10 cellular contexts compared by ENCODE assay signal in the genomic region with DNA sequence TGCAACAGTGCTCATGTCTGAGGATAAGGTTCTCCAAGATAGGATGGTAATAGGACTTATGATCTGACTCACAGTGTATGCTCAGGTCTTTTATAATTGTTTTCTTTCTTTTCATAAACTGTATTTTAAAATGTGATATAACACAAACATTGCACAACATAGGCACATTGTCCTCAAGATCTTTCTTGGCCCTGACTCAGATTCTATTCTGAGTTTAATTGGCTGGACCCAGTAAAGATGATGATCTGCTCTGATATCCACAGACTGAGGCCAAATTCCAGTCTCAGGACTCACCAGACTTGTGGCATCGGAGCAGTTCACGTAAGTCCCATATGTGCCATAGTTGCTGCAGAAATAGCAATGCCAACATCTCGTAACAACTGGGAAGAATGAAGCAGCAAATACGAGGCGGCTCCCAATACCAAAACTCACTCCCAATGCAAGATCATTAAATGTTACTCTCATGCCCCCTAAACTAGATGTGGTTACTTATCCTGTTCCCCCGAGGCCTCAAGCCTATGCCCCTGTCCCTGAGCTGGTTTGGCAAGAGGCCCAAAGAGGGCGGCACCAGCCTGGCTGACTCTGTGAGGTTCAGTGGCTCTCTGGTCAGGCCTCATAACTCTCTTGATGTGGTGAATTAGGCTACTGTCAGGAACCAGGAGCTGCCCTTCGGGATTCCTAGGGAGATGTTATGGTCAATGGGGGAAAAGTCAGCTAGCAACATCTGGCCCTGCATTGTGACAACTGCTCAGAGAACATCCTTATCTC.
A peak's percentile ranks its signal among the peaks of the same experiment; 100 is the strongest.
DNase-seq lines count a peak whose midpoint lies in the region; ATAC-seq and TF ChIP-seq lines count a peak whose summit lies in the region.
"Had no signal": no experiment of that assay in that cellular context is flagged by ENCODE, and none has a peak within 500 bp of the region (broad histone marks: within the 10 kb centered on the region; RNA-seq: fewer than 3 reads in every experiment).

No MANE protein-coding gene starts in this region.

- TF ChIP-seq CTCF in AG09309 (IDR thresholded peaks at IDR 0.05; ENCODE audit: control insufficient read depth, insufficient read depth, low read depth, low read length, missing control alignments) (no peak), GM13976 (IDR thresholded peaks at IDR 0.05; ENCODE audit: borderline replicate concordance, control extremely low read depth, extremely low read depth, insufficient read depth, missing control alignments) (no peak)

- ATAC-seq in HG02571 (IDR thresholded peaks at IDR 0.05; ENCODE audit: unreplicated experiment): no peak
- ATAC-seq in GM18511 (IDR thresholded peaks at IDR 0.05; ENCODE audit: unreplicated experiment): no peak

- H3K4me3 ChIP-seq in AG09309 (ENCODE audit: control insufficient read depth, low read depth, low read length): no peak overlapping the region

- peak; percentile 98 for DNase-seq in AG09309 (ENCODE audit: low read depth)
- DNase-seq in HS-27A (ENCODE audit: low read depth): peak; percentile 80
- peak; percentile 49 for DNase-seq in astrocyte of the hippocampus (ENCODE audit: low read depth, low spot score)
- DNase-seq in kidney tubule cell (ENCODE audit: low spot score): peak; percentile 77
- no peak for DNase-seq in ureter (ENCODE audit: low spot score)
- no peak for DNase-seq in GM13976 (ENCODE audit: low spot score)
- DNase-seq: CD4-positive, alpha-beta T cell; nucleus accumbens had no signal

- in situ Hi-C loops in GM13976 (cut with MboI; ENCODE audit: low sequenced_read_pairs, unreplicated experiment): no loop called here

Comparison
In these comparisons a context has a peak if more than half of its experiments do, and no peak if none do; other contexts are left out.
1. DNase-seq: peak in AG09309 (single experiment), HS-27A (single experiment), astrocyte of the hippocampus (single experiment) and kidney tubule cell (single experiment); none in ureter (single experiment) and GM13976 (single experiment).